ENCODE assay signal across 7 cellular contexts in genomic region chrX:23742174-23742692, GRCh38. TPM values are rescaled to one million over a fixed set of nuclear protein-coding genes. Genes with fewer than 3 reads are reported as not detected.
A peak's percentile ranks its signal among the peaks of the same experiment; 100 is the strongest.
DNase-seq lines count a peak whose midpoint lies in the region; ATAC-seq and TF ChIP-seq lines count a peak whose summit lies in the region.

No MANE protein-coding gene starts in this region.

- H3K27ac ChIP-seq in HUES64 (ENCODE audit: low read depth, low read length): peak overlapping the region; percentile 67; the same call in 1 of the 2 replicates
- peak overlapping the region; percentile 88 to 98 for H3K27ac ChIP-seq in uterus

- WGBS in HUES64: 6% methylated on average over 6 of the region's 6 CpGs

- no peaks in the 10 kb centered on the region for H3K27me3 ChIP-seq in HUES64 (ENCODE audit: insufficient read depth, low read length)
- no peaks in the 10 kb centered on the region for H3K27me3 ChIP-seq in mononuclear cell (ENCODE audit: insufficient read depth, low read length)
- H3K27me3 ChIP-seq in uterus: no peaks in the 10 kb centered on the region

- DNase-seq in GM04504 (ENCODE audit: low read depth) (peak; percentile 36), epidermal melanocyte (ENCODE audit: insufficient read length, low spot score) (peak; percentile 62), uterus (peak; percentile 30 to 51)

- H3K4me1 ChIP-seq in HUES64 (ENCODE audit: insufficient read depth, low read length): no peaks in the 10 kb centered on the region
- H3K4me1 ChIP-seq in mononuclear cell (ENCODE audit: insufficient read depth, low read length): peaks cover 17% of the 10 kb centered on the region
- H3K4me1 ChIP-seq in uterus: no peaks in the 10 kb centered on the region

- peak overlapping the region; percentile 76 for H3K9ac ChIP-seq in HUES64 (ENCODE audit: low read depth, low read length)

- intact Hi-C loops in uterus (cut with DNase I; ENCODE audit: low total_unique reads): no loop called here

- H3K9me3 ChIP-seq in HUES64 (ENCODE audit: insufficient read depth, low read depth, low read length) (no peaks in the 10 kb centered on the region), mononuclear cell (ENCODE audit: low read depth, low read length) (no peaks in the 10 kb centered on the region), uterus (no peaks in the 10 kb centered on the region)

- TF ChIP-seq CTCF in WI38 (IDR thresholded peaks at IDR 0.05; ENCODE audit: low read depth, low read length): no peak
- TF ChIP-seq CTCF in uterus (IDR thresholded peaks at IDR 0.05): no peak

- ATAC-seq in HG03196 (IDR thresholded peaks at IDR 0.05; ENCODE audit: unreplicated experiment): no peak

- H3K36me3 ChIP-seq in HUES64 (ENCODE audit: insufficient read depth, low read length) (no peaks in the 10 kb centered on the region), uterus (no peaks in the 10 kb centered on the region)

- peak; percentile 22 to 48 for TF ChIP-seq POLR2A in uterus (IDR thresholded peaks at IDR 0.05)

- H3K4me3 ChIP-seq in HUES64 (ENCODE audit: low read length) (peak overlapping the region; percentile 90), WI38 (ENCODE audit: low read depth, low read length) (peak overlapping the region; percentile 73), mononuclear cell (ENCODE audit: low read length) (peak overlapping the region; percentile 69), uterus (peak overlapping the region; percentile 76 to 79)

RNA-seq across cellular contexts. Expression of gene ACOT9, which starts 0.8 kb away (rescaled TPM):
- polyA plus RNA-seq in HUES64 (2013, experiment 1 of 2): 25.7 TPM
- polyA plus RNA-seq in HUES64 (2013, experiment 2 of 2): 25.7 TPM
- total RNA-seq in mononuclear cell: 23.4 TPM
- 10 to 100 TPM; 21.2 to 54.1 (median 44.4) TPM for total RNA-seq in uterus

RNA-seq across cellular contexts. Expression of gene SAT1, which starts 40.7 kb away (rescaled TPM):
- 46.4 TPM for polyA plus RNA-seq in HUES64 (2013, experiment 1 of 2)
- 70.9 TPM for polyA plus RNA-seq in HUES64 (2013, experiment 2 of 2)
- total RNA-seq in mononuclear cell (1,656 TPM), uterus (100 to 1,000 TPM; 116 to 358 (median 220) TPM)
